In the genomic region with DNA sequence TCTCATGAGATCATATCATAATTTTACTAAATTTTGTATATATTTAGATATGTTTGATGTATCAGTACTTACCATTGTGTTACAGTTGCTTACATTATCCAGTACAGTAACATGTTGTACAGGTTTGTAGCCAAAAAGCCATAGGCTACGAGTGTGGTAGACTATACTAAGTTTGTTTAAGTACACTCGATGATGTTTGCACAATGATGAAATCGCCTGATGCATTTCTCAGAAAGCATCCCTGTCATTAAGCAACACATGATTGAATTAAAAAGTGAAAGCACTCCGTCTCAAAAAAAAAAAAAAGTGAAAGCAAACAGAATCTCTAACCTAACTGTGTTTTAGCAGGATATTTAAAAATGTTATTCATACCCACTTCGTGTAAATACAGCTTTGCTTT, we compare ENCODE assay signal across 16 cellular contexts.
"Had no signal": no experiment of that assay in that cellular context is flagged by ENCODE, and none has a peak within 500 bp of the region (broad histone marks: within the 10 kb centered on the region; RNA-seq: fewer than 3 reads in every experiment).

No MANE protein-coding gene starts in this region.

- H3K36me3 ChIP-seq: heart left ventricle, left ventricle myocardium inferior had no signal

- H3K4me2 ChIP-seq: smooth muscle cell had no signal

- H3K4me1 ChIP-seq: heart left ventricle, left ventricle myocardium inferior had no signal

- H3K4me3 ChIP-seq: heart left ventricle, left ventricle myocardium inferior, smooth muscle cell had no signal

- ATAC-seq: activated naive CD8-positive, alpha-beta T cell treated with anti-CD3 and anti-CD28 coated beads, Interleukin-2, amount 50 U/mL, for 24 hours; heart left ventricle; right cardiac atrium; stimulated activated memory B cell treated with anti-CD40 and anti-IgM and Interleukin-4, amounts not matched to agents 10 μg/mL and 1 μg/mL and 100 μg/mL, for 72 hours had no signal

- H3K27ac ChIP-seq: heart left ventricle, left ventricle myocardium inferior had no signal

- FAIRE-seq: astrocyte, colon, frontal cortex had no signal

- H3K27me3 ChIP-seq: heart left ventricle had no signal

- DNase-seq: activated CD4-positive, alpha-beta T cell treated with anti-CD3 and anti-CD28 coated beads for 48 hours; activated CD8-positive, alpha-beta memory T cell treated with anti-CD3 and anti-CD28 coated beads for 24 hours; activated naive CD4-positive, alpha-beta T cell treated with Interleukin-2 at 50 U/mL for 16 hours; activated naive CD8-positive, alpha-beta T cell treated with anti-CD3 and anti-CD28 coated beads, Interleukin-2, amount 50 U/mL, for 24 hours; heart left ventricle; islet precursor cell; left ventricle myocardium inferior; mesenchymal stem cell; occipital lobe; right cardiac atrium; trophoblast cell had no signal
